Comparison of ENCODE assay signal across 8 cellular contexts in genomic region chr11:119357069-119357468, GRCh38. TPM values are rescaled to one million over a fixed set of nuclear protein-coding genes. Genes with fewer than 3 reads are reported as not detected.
DNase-seq lines count a peak whose midpoint lies in the region; ATAC-seq and TF ChIP-seq lines count a peak whose summit lies in the region.

No MANE protein-coding gene starts in this region.

- peaks cover 10% of the 10 kb centered on the region for H3K4me1 ChIP-seq in Loucy (ENCODE audit: insufficient read depth, low read length, poor library complexity, severe bottlenecking)
- H3K4me1 ChIP-seq in endodermal cell (ENCODE audit: control insufficient read depth, insufficient read depth, low read length): peaks cover 16% of the 10 kb centered on the region

- H3F3A ChIP-seq in Loucy (ENCODE audit: low read depth): no peaks in the 10 kb centered on the region

- H3K9me2 ChIP-seq in Loucy (replicated peaks; ENCODE audit: low read depth, low read length): no peaks in the 10 kb centered on the region

- no peaks in the 10 kb centered on the region for H3K79me2 ChIP-seq in Loucy (ENCODE audit: insufficient read depth, low read length)

- no peaks in the 10 kb centered on the region for H4K20me1 ChIP-seq in Loucy (ENCODE audit: insufficient read depth, low read length, poor library complexity, severe bottlenecking)

- WGBS in endodermal cell (ENCODE audit: insufficient coverage in 1 of 2, insufficient read length in 1 of 2), 2 experiments: 88 to 90% methylated on average over 5 to 10 of the region's 13 CpGs

- H2AFZ ChIP-seq in Loucy (ENCODE audit: low read length): peak overlapping the region; percentile 100; the same call in 1 of the 2 replicates

- DNase-seq in AG09309 (ENCODE audit: low read depth) (no peak), endodermal cell (no peak), neural crest cell (ENCODE audit: low read depth, low spot score) (no peak), NCI-H187 (lab: John Stamatoyannopoulos, UW) (no peak)

- H3K27ac Mint-ChIP-seq in endodermal cell (no peak overlapping the region), neural crest cell (ENCODE audit: unreplicated experiment) (no peak overlapping the region)

- TF ChIP-seq CTCF in AG09309 (IDR thresholded peaks at IDR 0.05; ENCODE audit: control insufficient read depth, insufficient read depth, low read depth, low read length, missing control alignments) (no peak), Loucy (conservative IDR thresholded peaks at IDR 0.05; ENCODE audit: low read length) (no peak), endodermal cell (conservative IDR thresholded peaks at IDR 0.05) (no peak), neural crest cell (conservative IDR thresholded peaks at IDR 0.05) (no peak)

- H3K4me3 Mint-ChIP-seq in endodermal cell: peak overlapping the region; percentile 58
- H3K4me3 Mint-ChIP-seq in neural crest cell: peak overlapping the region; percentile 73

- H3K9me3 ChIP-seq in Loucy (ENCODE audit: insufficient read depth, low read depth, low read length): no peaks in the 10 kb centered on the region
- H3K9me3 ChIP-seq in endodermal cell (ENCODE audit: control insufficient read depth, low read length): no peaks in the 10 kb centered on the region

- H3K27ac ChIP-seq in endodermal cell (ENCODE audit: low read depth, low read length): no peak overlapping the region

- H3K36me3 ChIP-seq in Loucy (ENCODE audit: insufficient read depth, low read length) (no peaks in the 10 kb centered on the region), endodermal cell (ENCODE audit: control insufficient read depth, insufficient read depth, low read length) (peaks cover 53% of the 10 kb centered on the region)

- H3K9me3 Mint-ChIP-seq in endodermal cell: no peaks in the 10 kb centered on the region
- H3K9me3 Mint-ChIP-seq in neural crest cell: no peaks in the 10 kb centered on the region

- H3K36me3 Mint-ChIP-seq in endodermal cell (ENCODE audit: low read depth): peaks cover 47% of the 10 kb centered on the region
- H3K36me3 Mint-ChIP-seq in neural crest cell (ENCODE audit: low read depth): no peaks in the 10 kb centered on the region

- H3K4me3 ChIP-seq in AG09309 (ENCODE audit: control insufficient read depth, low read depth, low read length): peak overlapping the region; percentile 56
- H3K4me3 ChIP-seq in Loucy (ENCODE audit: low read length, poor library complexity, severe bottlenecking): peak overlapping the region; percentile 90
- no peak overlapping the region for H3K4me3 ChIP-seq in endodermal cell (ENCODE audit: low read length)

- H3K9ac ChIP-seq in Loucy (ENCODE audit: low read depth, low read length, poor library complexity, severe bottlenecking) (no peak overlapping the region), endodermal cell (ENCODE audit: extremely low read depth, low read length, poor library complexity, severe bottlenecking) (no peak overlapping the region)

- no peaks in the 10 kb centered on the region for H3K27me3 ChIP-seq in Loucy (ENCODE audit: insufficient read depth, low read length, poor library complexity, severe bottlenecking)
- no peaks in the 10 kb centered on the region for H3K27me3 ChIP-seq in endodermal cell (ENCODE audit: control insufficient read depth, insufficient read depth, low read length, poor library complexity, severe bottlenecking)

- peaks cover 28% of the 10 kb centered on the region for H3K27me3 Mint-ChIP-seq in endodermal cell (ENCODE audit: insufficient read depth)
- H3K27me3 Mint-ChIP-seq in neural crest cell (ENCODE audit: low read depth): peaks cover 19% of the 10 kb centered on the region

- H3K4me2 ChIP-seq in Loucy (ENCODE audit: low read depth, low read length, poor library complexity, severe bottlenecking): peak overlapping the region; percentile 86

- H3K4me1 Mint-ChIP-seq in endodermal cell: peaks cover 25% of the 10 kb centered on the region
- peaks cover 46% of the 10 kb centered on the region for H3K4me1 Mint-ChIP-seq in neural crest cell

- ATAC-seq in HG03097 (IDR thresholded peaks at IDR 0.05; ENCODE audit: low FRiP score, unreplicated experiment) (no peak), GM21619 (IDR thresholded peaks at IDR 0.05; ENCODE audit: unreplicated experiment) (no peak), HG02642 (IDR thresholded peaks at IDR 0.05; ENCODE audit: poor library complexity, unreplicated experiment) (no peak)

RNA-seq across cellular contexts. Expression of gene MFRP, which starts 10.6 kb away (rescaled TPM):
- total RNA-seq in endodermal cell (not detected), neural crest cell (not detected in 2 replicates)
- polyA plus RNA-seq in endodermal cell (2013, experiment 1 of 2): not detected
- not detected for polyA plus RNA-seq in endodermal cell (2013, experiment 2 of 2)

RNA-seq across cellular contexts. Expression of gene C1QTNF5, which starts 16.4 kb away (rescaled TPM):
- under 1 TPM; 0.62 to 0.66 TPM for total RNA-seq in endodermal cell
- 5.5 TPM for polyA plus RNA-seq in endodermal cell (2013, experiment 1 of 2)
- polyA plus RNA-seq in endodermal cell (2013, experiment 2 of 2): 4.8 TPM
- 1.9 and 2.1 TPM in 2 replicates for total RNA-seq in neural crest cell

RNA-seq across cellular contexts. Expression of gene RNF26, which starts 22.7 kb away (rescaled TPM):
- total RNA-seq in endodermal cell (10 to 100 TPM; 51.8 to 76.3 TPM), neural crest cell (47.9 and 51.8 TPM in 2 replicates)
- 65.6 TPM for polyA plus RNA-seq in endodermal cell (2013, experiment 1 of 2)
- polyA plus RNA-seq in endodermal cell (2013, experiment 2 of 2): 64.4 TPM

RNA-seq across cellular contexts. Expression of gene USP2, which starts 24.4 kb away (rescaled TPM):
- 10 to 100 TPM; 17.8 to 21.1 TPM for total RNA-seq in endodermal cell
- polyA plus RNA-seq in endodermal cell (2013, experiment 1 of 2): 5.7 TPM
- 7.9 TPM for polyA plus RNA-seq in endodermal cell (2013, experiment 2 of 2)
- total RNA-seq in neural crest cell: 3.4 and 3.7 TPM in 2 replicates

RNA-seq across cellular contexts. Expression of gene MCAM, which starts 40.1 kb away (rescaled TPM):
- total RNA-seq in endodermal cell: 10 to 100 TPM; 21.9 to 28.3 TPM
- 18.9 TPM for polyA plus RNA-seq in endodermal cell (2013, experiment 1 of 2)
- 19.8 TPM for polyA plus RNA-seq in endodermal cell (2013, experiment 2 of 2)
- total RNA-seq in neural crest cell: 61.6 and 66.7 TPM in 2 replicates
